8 cellular contexts compared by ENCODE assay signal in the genomic region with DNA sequence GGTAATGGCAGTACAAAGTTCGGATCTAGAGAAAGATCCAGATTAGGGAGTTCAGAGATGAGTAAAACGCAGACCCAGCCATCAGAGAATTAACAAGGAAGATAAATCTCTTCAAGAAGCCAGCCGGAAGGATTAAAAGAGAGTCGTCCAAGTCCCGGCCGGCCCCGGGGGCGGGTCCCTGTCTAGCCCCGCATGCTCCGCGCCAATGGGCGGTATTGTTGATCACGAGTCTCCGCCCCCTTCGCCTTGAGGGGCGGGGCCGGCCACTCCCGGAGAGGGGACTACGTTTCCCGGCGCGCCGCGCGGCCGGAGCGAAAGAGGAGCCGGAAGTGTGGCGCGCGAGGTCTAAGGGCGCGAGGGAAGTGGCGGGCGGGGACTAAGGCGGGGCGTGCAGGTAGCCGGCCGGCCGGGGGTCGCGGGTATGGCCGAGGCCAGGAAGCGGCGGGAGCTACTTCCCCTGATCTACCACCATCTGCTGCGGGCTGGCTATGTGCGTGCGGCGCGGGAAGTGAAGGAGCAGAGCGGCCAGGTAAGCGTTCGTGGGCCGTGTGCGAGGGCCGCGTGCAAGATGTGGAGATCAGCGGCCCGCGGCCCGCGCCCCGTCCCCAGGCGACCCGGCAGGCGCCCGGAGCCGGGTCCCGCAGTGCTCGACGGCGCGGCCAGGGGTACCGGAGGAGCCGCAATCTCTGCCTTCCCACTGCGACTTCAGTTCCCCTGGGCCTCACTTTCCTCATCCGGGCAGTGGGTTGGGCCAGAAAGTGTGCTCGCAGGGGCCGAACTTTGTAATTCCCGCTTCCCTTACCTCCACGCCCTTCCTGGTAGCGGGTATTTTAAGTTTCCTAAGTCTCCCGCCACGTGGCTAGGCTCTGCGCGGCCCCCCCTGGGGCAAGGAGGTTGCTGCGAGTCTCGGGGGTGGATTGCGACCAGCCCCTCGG. TPM values are rescaled to one million over a fixed set of nuclear protein-coding genes. Genes with fewer than 3 reads are reported as not detected.
DNase-seq lines count a peak whose midpoint lies in the region; ATAC-seq and TF ChIP-seq lines count a peak whose summit lies in the region.

A gene with protein sequence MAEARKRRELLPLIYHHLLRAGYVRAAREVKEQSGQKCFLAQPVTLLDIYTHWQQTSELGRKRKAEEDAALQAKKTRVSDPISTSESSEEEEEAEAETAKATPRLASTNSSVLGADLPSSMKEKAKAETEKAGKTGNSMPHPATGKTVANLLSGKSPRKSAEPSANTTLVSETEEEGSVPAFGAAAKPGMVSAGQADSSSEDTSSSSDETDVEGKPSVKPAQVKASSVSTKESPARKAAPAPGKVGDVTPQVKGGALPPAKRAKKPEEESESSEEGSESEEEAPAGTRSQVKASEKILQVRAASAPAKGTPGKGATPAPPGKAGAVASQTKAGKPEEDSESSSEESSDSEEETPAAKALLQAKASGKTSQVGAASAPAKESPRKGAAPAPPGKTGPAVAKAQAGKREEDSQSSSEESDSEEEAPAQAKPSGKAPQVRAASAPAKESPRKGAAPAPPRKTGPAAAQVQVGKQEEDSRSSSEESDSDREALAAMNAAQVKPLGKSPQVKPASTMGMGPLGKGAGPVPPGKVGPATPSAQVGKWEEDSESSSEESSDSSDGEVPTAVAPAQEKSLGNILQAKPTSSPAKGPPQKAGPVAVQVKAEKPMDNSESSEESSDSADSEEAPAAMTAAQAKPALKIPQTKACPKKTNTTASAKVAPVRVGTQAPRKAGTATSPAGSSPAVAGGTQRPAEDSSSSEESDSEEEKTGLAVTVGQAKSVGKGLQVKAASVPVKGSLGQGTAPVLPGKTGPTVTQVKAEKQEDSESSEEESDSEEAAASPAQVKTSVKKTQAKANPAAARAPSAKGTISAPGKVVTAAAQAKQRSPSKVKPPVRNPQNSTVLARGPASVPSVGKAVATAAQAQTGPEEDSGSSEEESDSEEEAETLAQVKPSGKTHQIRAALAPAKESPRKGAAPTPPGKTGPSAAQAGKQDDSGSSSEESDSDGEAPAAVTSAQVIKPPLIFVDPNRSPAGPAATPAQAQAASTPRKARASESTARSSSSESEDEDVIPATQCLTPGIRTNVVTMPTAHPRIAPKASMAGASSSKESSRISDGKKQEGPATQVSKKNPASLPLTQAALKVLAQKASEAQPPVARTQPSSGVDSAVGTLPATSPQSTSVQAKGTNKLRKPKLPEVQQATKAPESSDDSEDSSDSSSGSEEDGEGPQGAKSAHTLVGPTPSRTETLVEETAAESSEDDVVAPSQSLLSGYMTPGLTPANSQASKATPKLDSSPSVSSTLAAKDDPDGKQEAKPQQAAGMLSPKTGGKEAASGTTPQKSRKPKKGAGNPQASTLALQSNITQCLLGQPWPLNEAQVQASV (N-terminal part only) (plus strand): TSS at position 372 of the 935 bp plus-strand sequence. CDS start 50 bp downstream, at position 422.

- no peaks in the 10 kb centered on the region for H3K27me3 ChIP-seq in uterus

- TF ChIP-seq POLR2A in uterus (IDR thresholded peaks at IDR 0.05), result peak in 1 of 2 donors; percentile 42

- intact Hi-C loops in left ventricle myocardium superior (cut with micrococcal nuclease), result no loop called here
- intact Hi-C loops in uterus (cut with DNase I; ENCODE audit: low total_unique reads), result no loop called here

- DNase-seq in NCI-H187 (lab: John Stamatoyannopoulos, UW) (peak; percentile 91 to 92), T-helper 2 cell (peak; percentile 94 to 96 (median 96)), left ventricle myocardium superior (peak; percentile 99), pulmonary artery endothelial cell (ENCODE audit: low read depth, low spot score) (peak; percentile 66), uterus (peak; percentile 96 to 98)

- no peaks in the 10 kb centered on the region for H3K36me3 ChIP-seq in uterus

- ATAC-seq in GM18498 (IDR thresholded peaks at IDR 0.05; ENCODE audit: unreplicated experiment), result peak; percentile 93
- peak; percentile 89 for ATAC-seq in HG02938 (IDR thresholded peaks at IDR 0.05; ENCODE audit: unreplicated experiment)
- ATAC-seq in left ventricle myocardium superior, result peak; percentile 99

- H3K27ac ChIP-seq in angular gyrus (ENCODE audit: low read depth, low read length), result peak within 1 kb of the TSS; percentile 68
- peak within 1 kb of the TSS; percentile 23 to 67 for H3K27ac ChIP-seq in uterus

- H3K9me3 ChIP-seq in uterus, result no peaks in the 10 kb centered on the region

- H3K4me3 ChIP-seq in uterus, result peak within 1 kb of the TSS; percentile 38 to 87

- H3K4me1 ChIP-seq in uterus, result no peaks in the 10 kb centered on the region

- no peak for TF ChIP-seq CTCF in uterus (IDR thresholded peaks at IDR 0.05)

RNA-seq across cellular contexts. Expression of the gene that starts here (rescaled TPM):
- total RNA-seq in left ventricle myocardium superior (21.0 TPM), pulmonary artery endothelial cell (20.0 and 41.1 TPM in 2 replicates), uterus (10 to 100 TPM in 3 of 4 donors, 1 to 10 TPM in 1; 9.4 to 40.0 (median 20.1) TPM)

Comparison
In these comparisons a context has a peak if more than half of its experiments do, and no peak if none do; other contexts are left out.
1. Peak in every context shown above with its lines: DNase-seq, ATAC-seq, H3K4me3 ChIP-seq and H3K27ac ChIP-seq.